In the genomic region with DNA sequence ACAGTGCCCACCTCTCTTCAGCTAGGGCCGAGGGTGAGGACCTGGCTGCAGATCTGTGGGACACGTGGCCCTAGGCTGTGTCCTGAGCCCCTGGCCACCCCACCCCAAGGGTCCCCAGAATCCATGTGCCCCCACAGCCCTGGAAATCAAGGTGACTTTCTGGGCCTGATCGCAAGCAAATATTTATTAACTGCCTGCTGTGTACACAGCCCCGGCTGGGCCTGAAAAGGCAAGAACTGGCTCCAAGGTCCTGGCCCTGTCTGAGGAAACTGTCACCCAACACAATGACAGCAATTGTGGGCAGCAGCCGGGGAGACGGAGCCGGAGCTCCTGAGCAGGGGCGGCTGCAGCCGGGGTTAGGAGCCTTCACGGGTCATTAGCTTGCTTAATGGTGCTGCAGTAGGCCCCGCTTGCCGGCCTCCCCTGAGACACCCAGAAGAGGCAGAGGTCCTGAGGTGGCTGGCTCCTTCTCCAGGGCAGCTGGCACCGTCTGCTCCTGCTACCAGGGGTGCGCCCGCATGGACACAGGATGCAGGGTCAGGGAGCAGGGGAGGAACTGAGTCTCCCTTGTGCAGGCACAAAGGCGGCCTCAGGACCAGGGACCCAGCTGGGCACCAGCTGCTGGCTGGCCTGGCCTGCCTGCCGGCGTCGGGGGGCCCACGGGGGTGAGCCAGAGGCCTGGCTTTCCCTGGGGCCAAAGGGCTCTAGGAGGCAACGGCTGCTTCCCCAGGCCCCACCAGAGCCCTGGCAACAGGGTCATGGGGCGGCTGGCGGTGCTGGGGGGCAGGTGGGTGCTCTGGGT, we compare ENCODE assay signal across 12 cellular contexts. TPM values are rescaled to one million over a fixed set of nuclear protein-coding genes. Genes with fewer than 3 reads are reported as not detected.
DNase-seq lines count a peak whose midpoint lies in the region; ATAC-seq and TF ChIP-seq lines count a peak whose summit lies in the region.
"Had no signal": no experiment of that assay in that cellular context is flagged by ENCODE, and none has a peak within 500 bp of the region (broad histone marks: within the 10 kb centered on the region; RNA-seq: fewer than 3 reads in every experiment).

No MANE protein-coding gene starts in this region.

- H3K27ac Mint-ChIP-seq in stimulated activated naive B cell treated with anti-CD40 and anti-IgM and Interleukin-4, amounts not matched to agents 10 μg/mL and 1 μg/mL and 100 μg/mL, for 72 hours: no peak overlapping the region

- H3K9me3 ChIP-seq in osteoblast (ENCODE audit: low read depth, low read length): no peaks in the 10 kb centered on the region
- H3K9me3 ChIP-seq: thoracic aorta had no signal

- peaks cover 6 to 7% of the 10 kb centered on the region in 2 donors for H3K4me1 Mint-ChIP-seq in stimulated activated naive B cell treated with anti-CD40 and anti-IgM and Interleukin-4, amounts not matched to agents 10 μg/mL and 1 μg/mL and 100 μg/mL, for 72 hours

- peaks cover 11 to 13% of the 10 kb centered on the region in 2 donors for H3K27me3 Mint-ChIP-seq in stimulated activated naive B cell treated with anti-CD40 and anti-IgM and Interleukin-4, amounts not matched to agents 10 μg/mL and 1 μg/mL and 100 μg/mL, for 72 hours

- no peaks in the 10 kb centered on the region for H4K20me1 ChIP-seq in osteoblast (ENCODE audit: insufficient read depth, low read length)

- H3K4me2 ChIP-seq in osteoblast (ENCODE audit: insufficient read depth, low read length): no peak overlapping the region
- H3K4me2 ChIP-seq: KMS-11 had no signal

- no peaks in the 10 kb centered on the region for H3K36me3 ChIP-seq in osteoblast (ENCODE audit: insufficient read depth, low read length)

- ATAC-seq in HG03439 (IDR thresholded peaks at IDR 0.05; ENCODE audit: unreplicated experiment) (no peak), GM21515 (IDR thresholded peaks at IDR 0.05; ENCODE audit: unreplicated experiment) (no peak)
- ATAC-seq in stimulated activated naive B cell treated with anti-CD40 and anti-IgM and Interleukin-4, amounts not matched to agents 10 μg/mL and 1 μg/mL and 100 μg/mL, for 72 hours (replicated peaks): no peak

- H3K4me3 ChIP-seq in osteoblast (ENCODE audit: insufficient read depth, low read length): no peak overlapping the region
- H3K4me3 ChIP-seq: thoracic aorta had no signal

- H3K36me3 Mint-ChIP-seq in stimulated activated naive B cell treated with anti-CD40 and anti-IgM and Interleukin-4, amounts not matched to agents 10 μg/mL and 1 μg/mL and 100 μg/mL, for 72 hours: peaks cover 13 to 16% of the 10 kb centered on the region in 2 donors

- DNase-seq in DMS153 (lab: John Stamatoyannopoulos, UW) (peak; percentile 7), DMS153 treated with DMSO at 0.1 percent for 48 hours (lab: John Stamatoyannopoulos, UW; ENCODE audit: unreplicated experiment) (no peak), NCI-H1092 treated with DMSO at 0.1 percent for 48 hours (lab: John Stamatoyannopoulos, UW) (peak; percentile 37), globus pallidus (ENCODE audit: low spot score) (peak; percentile 11), osteoblast (ENCODE audit: insufficient read length, low spot score, missing footprints) (peak; percentile 46)
- no peak for DNase-seq in stimulated activated naive B cell treated with anti-CD40 and anti-IgM and Interleukin-4, amounts not matched to agents 10 μg/mL and 1 μg/mL and 100 μg/mL, for 72 hours
- DNase-seq: activated CD4-positive, CD25-positive, alpha-beta regulatory T cell; stimulated activated CD4-positive, alpha-beta T cell treated with anti-CD3 and anti-CD28 coated beads, Interleukin-1b, Interleukin-23, amount 100 ng/mL, for 48 hours had no signal

- H3K27me3 ChIP-seq in osteoblast (ENCODE audit: insufficient read depth, low read length): peaks cover 14% of the 10 kb centered on the region

- H3K4me3 Mint-ChIP-seq in stimulated activated naive B cell treated with anti-CD40 and anti-IgM and Interleukin-4, amounts not matched to agents 10 μg/mL and 1 μg/mL and 100 μg/mL, for 72 hours: no peak overlapping the region

- no peak for TF ChIP-seq CTCF in osteoblast (IDR thresholded peaks at IDR 0.05; ENCODE audit: extremely low read depth, low read depth, low read length)

- H3K79me2 ChIP-seq in osteoblast (ENCODE audit: insufficient read depth, low read length): no peaks in the 10 kb centered on the region

- H3K4me1 ChIP-seq in osteoblast (ENCODE audit: insufficient read depth, low read length): no peaks in the 10 kb centered on the region

- H2AFZ ChIP-seq in osteoblast (ENCODE audit: low read length): no peak overlapping the region

- no peaks in the 10 kb centered on the region for H3K9me3 Mint-ChIP-seq in stimulated activated naive B cell treated with anti-CD40 and anti-IgM and Interleukin-4, amounts not matched to agents 10 μg/mL and 1 μg/mL and 100 μg/mL, for 72 hours

- H3K27ac ChIP-seq in osteoblast (ENCODE audit: low read depth, low read length): no peak overlapping the region
- H3K27ac ChIP-seq: KMS-11, thoracic aorta had no signal

RNA-seq across cellular contexts. Expression of a gene that starts 24.1 kb away (rescaled TPM):
- total RNA-seq in osteoblast: 26.8 and 29.7 TPM in 2 replicates

Comparison
In these comparisons a context has a peak if more than half of its experiments do, and no peak if none do; other contexts are left out.
1. DNase-seq: peak in DMS153 (single experiment), NCI-H1092 treated with DMSO at 0.1 percent for 48 hours (single experiment), globus pallidus (single experiment) and osteoblast (single experiment); none in DMS153 treated with DMSO at 0.1 percent for 48 hours (single experiment) and stimulated activated naive B cell treated with anti-CD40 and anti-IgM and Interleukin-4, amounts not matched to agents 10 μg/mL and 1 μg/mL and 100 μg/mL, for 72 hours (single experiment).